In the genomic region with DNA sequence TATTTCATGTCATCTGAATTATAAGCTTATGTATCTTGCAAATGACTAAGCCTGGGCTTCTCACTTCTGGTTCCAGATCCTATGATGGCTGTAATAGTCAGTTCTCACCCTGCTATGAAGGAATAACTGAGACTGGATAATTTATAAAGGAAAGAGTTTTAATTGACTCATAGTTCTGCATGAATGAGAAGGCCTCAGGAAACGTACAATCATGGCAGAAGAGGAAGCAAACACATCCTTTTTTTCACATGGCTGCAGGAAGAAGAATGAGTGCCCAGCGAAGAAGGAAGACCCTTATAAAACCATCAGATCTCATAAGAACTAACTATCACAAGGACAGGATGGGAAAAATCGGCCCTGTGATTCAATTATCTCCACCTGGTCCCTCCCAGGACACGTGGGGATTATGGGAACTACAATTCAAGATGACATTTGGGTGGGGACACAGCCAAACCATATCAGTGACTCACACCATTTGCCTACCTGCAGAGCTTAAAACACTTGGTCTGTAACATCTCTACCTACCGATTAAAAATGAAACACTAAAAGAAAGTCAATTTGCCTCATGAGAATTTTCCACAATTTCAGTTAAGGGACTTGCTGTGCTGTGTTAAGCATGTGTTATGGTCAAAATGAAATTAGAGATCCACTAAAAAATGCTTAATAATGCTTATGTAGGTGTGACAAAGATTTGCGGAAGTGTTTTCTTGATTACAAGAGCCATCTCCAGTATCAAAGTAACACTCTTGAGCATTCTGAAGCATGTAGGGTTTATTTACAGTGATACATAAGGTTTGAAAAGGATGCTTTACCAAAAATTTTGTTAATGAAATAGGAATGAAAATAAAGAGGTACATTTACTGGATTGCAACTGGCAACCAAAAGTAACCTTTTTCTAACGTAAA, we compare ENCODE assay signal across 12 cellular contexts. TPM values are rescaled to one million over a fixed set of nuclear protein-coding genes. Genes with fewer than 3 reads are reported as not detected.
A peak's percentile ranks its signal among the peaks of the same experiment; 100 is the strongest.
DNase-seq lines count a peak whose midpoint lies in the region; ATAC-seq and TF ChIP-seq lines count a peak whose summit lies in the region.
"Had no signal": no experiment of that assay in that cellular context is flagged by ENCODE, and none has a peak within 500 bp of the region (broad histone marks: within the 10 kb centered on the region; RNA-seq: fewer than 3 reads in every experiment).

No MANE protein-coding gene starts in this region.

- no peak overlapping the region for H3K27ac Mint-ChIP-seq in H9
- H3K27ac Mint-ChIP-seq in memory B cell: peak overlapping the region; percentile 63

- H3K27ac ChIP-seq in H9 (ENCODE audit: insufficient read length, low read depth, low read length) (no peak overlapping the region), OCI-LY7 (ENCODE audit: low read depth, low read length, poor library complexity, severe bottlenecking) (no peak overlapping the region), right cardiac atrium (ENCODE audit: low read length) (no peak overlapping the region)

- no peak for TF ChIP-seq CTCF in H9 (conservative IDR thresholded peaks at IDR 0.05)
- TF ChIP-seq CTCF in OCI-LY7 (conservative IDR thresholded peaks at IDR 0.05; ENCODE audit: low read length): no peak
- no peak for TF ChIP-seq CTCF in GM13976 (IDR thresholded peaks at IDR 0.05; ENCODE audit: borderline replicate concordance, control extremely low read depth, extremely low read depth, insufficient read depth, missing control alignments)

- H3K9me3 Mint-ChIP-seq in H9: no peaks in the 10 kb centered on the region
- no peaks in the 10 kb centered on the region for H3K9me3 Mint-ChIP-seq in memory B cell

- no peak overlapping the region for H2BK120ac ChIP-seq in H9 (ENCODE audit: low read depth, low read length, poor library complexity, severe bottlenecking)

- H3K79me1 ChIP-seq in H9 (ENCODE audit: insufficient read depth, low read depth, low read length, poor library complexity, severe bottlenecking): no peaks in the 10 kb centered on the region

- H3K79me2 ChIP-seq in H9 (ENCODE audit: insufficient read depth, low read length) (peaks cover 6% of the 10 kb centered on the region; the same call in 1 of the 2 replicates), OCI-LY7 (ENCODE audit: insufficient read depth, low read depth, low read length) (peaks cover 41% of the 10 kb centered on the region)

- no TSS peak for BruUV-seq in OCI-LY7 (replicated peaks; lab: Mats Ljungman, UMichigan)

- intact Hi-C loops in OCI-LY7 (cut with micrococcal nuclease; ENCODE audit: unreplicated experiment): no loop called here
- intact Hi-C loops in right cardiac atrium (cut with DNase I): loop anchor here in 2 of 4 donors (10.0 kb wide), 1 partner anchor 294 kb away; the partner anchor contains the start of gene TSPYL1 (in 2 of the 2)

- H3K9ac ChIP-seq in H9 (ENCODE audit: extremely low read depth, insufficient read length, low read length): no peak overlapping the region

- no peak overlapping the region for H4K91ac ChIP-seq in H9 (ENCODE audit: insufficient read length, low read depth, low read length)

- H3K14ac ChIP-seq in H9 (ENCODE audit: insufficient read depth, low read length): no peak overlapping the region

- H3K36me3 Mint-ChIP-seq in H9 (ENCODE audit: insufficient read depth in 1 of 3, low read depth in 3 of 3) (peaks cover 0 to 3% (median 0%) of the 10 kb centered on the region in 3 experiments; a peak in 4 of 7 replicates), memory B cell (peaks cover 3% of the 10 kb centered on the region)

- no CpG with 5 or more reads among the region's 7 CpGs for WGBS in H9 (ENCODE audit: extremely low coverage, insufficient read length, low lambda C conversion rate)
- WGBS in right cardiac atrium: 66% methylated on average over 7 of the region's 7 CpGs

- H3K27me3 ChIP-seq in H9 (ENCODE audit: insufficient read depth, low read length): no peaks in the 10 kb centered on the region
- no peaks in the 10 kb centered on the region for H3K27me3 ChIP-seq in right cardiac atrium (ENCODE audit: control insufficient read depth, insufficient read depth)

- H4K20me1 ChIP-seq in H9 (ENCODE audit: control insufficient read depth, insufficient read depth, insufficient read length) (no peaks in the 10 kb centered on the region), OCI-LY7 (ENCODE audit: insufficient read depth, low read length) (peaks cover 16% of the 10 kb centered on the region; the same call in 1 of the 2 replicates)

- H3K56ac ChIP-seq in H9 (ENCODE audit: insufficient read length, low read depth, low read length): no peak overlapping the region

- peaks cover 2% of the 10 kb centered on the region; the same call in 1 of the 2 replicates for H3K4me1 ChIP-seq in H9 (ENCODE audit: insufficient read depth, low read length)
- peaks cover 35% of the 10 kb centered on the region for H3K4me1 ChIP-seq in OCI-LY7 (ENCODE audit: insufficient read depth, low read length, poor library complexity, severe bottlenecking)
- peaks cover 3% of the 10 kb centered on the region for H3K4me1 ChIP-seq in right cardiac atrium (ENCODE audit: control insufficient read depth, insufficient read depth, low read length)

- peaks cover 12 to 16% of the 10 kb centered on the region in 2 experiments for H3K4me1 Mint-ChIP-seq in H9
- peaks cover 19% of the 10 kb centered on the region for H3K4me1 Mint-ChIP-seq in memory B cell

- H2BK5ac ChIP-seq in H9 (ENCODE audit: insufficient read length, low read length): no peak overlapping the region

- no peak for ATAC-seq in memory B cell (ENCODE audit: low read depth)
- ATAC-seq in right cardiac atrium: no peak

- peaks cover 5% of the 10 kb centered on the region for H3K23me2 ChIP-seq in H9 (ENCODE audit: insufficient read length, low read depth, low read length, poor library complexity, severe bottlenecking)

- H3K27me3 Mint-ChIP-seq in H9 (ENCODE audit: low read depth) (peaks cover 10% of the 10 kb centered on the region), memory B cell (peaks cover 1% of the 10 kb centered on the region)

- peak overlapping the region; percentile 99 to 100; a peak in 3 of 5 replicates for H3K4me3 Mint-ChIP-seq in H9
- no peak overlapping the region for H3K4me3 Mint-ChIP-seq in memory B cell

- DNase-seq in H9: no peak
- DNase-seq in OCI-LY7 (ENCODE audit: low spot score): no peak
- no peak for DNase-seq in memory B cell (ENCODE audit: low spot score in 2 of 2)
- no peak for DNase-seq in NCI-H446 treated with DMSO at 0.1 percent for 48 hours (lab: John Stamatoyannopoulos, UW)
- DNase-seq in GM13976 (ENCODE audit: low spot score): no peak
- DNase-seq in right cardiac atrium: no peak
- DNase-seq: NCI-H1436 treated with DMSO at 0.1 percent for 48 hours; stimulated activated CD4-positive, alpha-beta T cell treated with anti-CD3 and anti-CD28 coated beads, Interleukin-4, amount 100 ng/mL, for 1 hour; T1000 had no signal

- no peak overlapping the region for H4K8ac ChIP-seq in H9 (replicated peaks; ENCODE audit: insufficient read length, low read depth, low read length)

- H2AK5ac ChIP-seq in H9 (ENCODE audit: insufficient read length, low read length): no peak overlapping the region

- H3K9me2 ChIP-seq in OCI-LY7 (ENCODE audit: insufficient read depth, low read length): no peaks in the 10 kb centered on the region

- POLR2A ChIA-PET in OCI-LY7 (lab: Charles Lee): interaction anchor here (0.6 to 2.2 kb wide), 10 partner anchors 8 to 314 kb away, joined by 3 to 16 read pairs (median 3); partner anchors contain the start of genes TRAPPC3L and TSPYL1

- CTCF ChIA-PET in OCI-LY7 (lab: Charles Lee; ENCODE audit: unreplicated experiment): interaction anchor here (0.5 to 1.4 kb wide), 2 partner anchors 290 to 301 kb away, joined by 3 to 4 read pairs; partner anchors contain the start of gene TSPYL1

- H3K4me2 ChIP-seq in H9 (ENCODE audit: insufficient read depth, insufficient read length, low read length) (no peak overlapping the region), OCI-LY7 (ENCODE audit: low read length) (peak overlapping the region; percentile 75)

- H3K4me3 ChIP-seq in OCI-LY7 (ENCODE audit: low read depth, low read length, poor library complexity, severe bottlenecking) (no peak overlapping the region), right cardiac atrium (ENCODE audit: low read length) (no peak overlapping the region)

- peaks cover 7% of the 10 kb centered on the region for H3K36me3 ChIP-seq in OCI-LY7 (ENCODE audit: insufficient read depth, low read length)

- H2BK20ac ChIP-seq in H9 (ENCODE audit: low read depth, low read length, poor library complexity, severe bottlenecking): no peak overlapping the region

- no peak overlapping the region for H2AFZ ChIP-seq in H9 (ENCODE audit: low read length)
- peak overlapping the region; percentile 12; the same call in 1 of the 2 replicates for H2AFZ ChIP-seq in OCI-LY7 (ENCODE audit: low read length)

- no peak overlapping the region for H4K5ac ChIP-seq in H9 (ENCODE audit: insufficient read length, low read depth, low read length)

- no peak overlapping the region for H3K4ac ChIP-seq in H9 (ENCODE audit: low read depth, low read length)

- H3K9me3 ChIP-seq in H9 (ENCODE audit: control insufficient read depth, low read depth, low read length): no peaks in the 10 kb centered on the region
- no peaks in the 10 kb centered on the region for H3K9me3 ChIP-seq in OCI-LY7 (ENCODE audit: low read length)
- H3K9me3 ChIP-seq in right cardiac atrium (ENCODE audit: control insufficient read depth, low read length): no peaks in the 10 kb centered on the region

- H2BK15ac ChIP-seq in H9 (ENCODE audit: low read depth, low read length): no peak overlapping the region

- H3T11ph ChIP-seq in H9 (ENCODE audit: low read length): no peak overlapping the region

- in situ Hi-C loops in GM13976 (cut with MboI; ENCODE audit: low sequenced_read_pairs, unreplicated experiment): no loop called here

- no peak overlapping the region for H3K23ac ChIP-seq in H9 (ENCODE audit: insufficient read length, low read depth, low read length)

- H2BK12ac ChIP-seq in H9 (ENCODE audit: insufficient read length, low read depth, low read length): no peak overlapping the region

- no peak overlapping the region for H3K18ac ChIP-seq in H9 (ENCODE audit: insufficient read length, low read depth, low read length)

RNA-seq across cellular contexts. Expression of gene RWDD1, which starts 2.2 kb away (rescaled TPM):
- total RNA-seq in H9 (2021) (38.8 and 42.0 TPM in 2 replicates), OCI-LY7 (2022) (36.5 and 38.2 TPM in 2 replicates), right cardiac atrium (10 to 100 TPM; 57.2 to 68.6 (median 63.2) TPM)
- 23.0 and 33.4 TPM in 2 replicates for total RNA-seq in OCI-LY7 (2014; rRNA removed; shearing (Covaris generic))
- polyA plus RNA-seq in right cardiac atrium: 90.8 TPM

RNA-seq across cellular contexts. Expression of gene CALHM4, which starts 15.6 kb away (rescaled TPM):
- total RNA-seq in H9 (2021) (not detected in 2 replicates), OCI-LY7 (2022) (not detected in 2 replicates), right cardiac atrium (under 1 TPM in 1 of 4 donors, not detected in 3; 0.26 TPM)
- not detected in 2 replicates for total RNA-seq in OCI-LY7 (2014; rRNA removed; shearing (Covaris generic))
- polyA plus RNA-seq in right cardiac atrium: 0.20 TPM
- total RNA-seq: kidney epithelial cell, osteocyte, subcutaneous adipose tissue had no signal

RNA-seq across cellular contexts. Expression of gene TRAPPC3L, which starts 23.6 kb away (rescaled TPM):
- total RNA-seq in H9 (2021) (not detected in 2 replicates), OCI-LY7 (2022) (not detected in 2 replicates), right cardiac atrium (under 1 TPM; 0.20 to 0.32 (median 0.23) TPM)
- not detected in 2 replicates for total RNA-seq in OCI-LY7 (2014; rRNA removed; shearing (Covaris generic))
- polyA plus RNA-seq in right cardiac atrium: 0.18 TPM
- total RNA-seq: kidney epithelial cell, osteocyte had no signal

RNA-seq across cellular contexts. Expression of gene RSPH4A, which starts 47.2 kb away (rescaled TPM):
- total RNA-seq in H9 (2021): 0.31 and 0.33 TPM in 2 replicates
- 0.15 and 0.16 TPM in 2 replicates for total RNA-seq in OCI-LY7 (2014; rRNA removed; shearing (Covaris generic))
- total RNA-seq in OCI-LY7 (2022): not detected in 2 replicates
- under 1 TPM; 0.15 to 0.72 (median 0.20) TPM for total RNA-seq in right cardiac atrium
- polyA plus RNA-seq in right cardiac atrium: 0.20 TPM

RNA-seq across cellular contexts. Expression of gene CALHM5, which starts 57.7 kb away (rescaled TPM):
- total RNA-seq in H9 (2021) (0.02 and 0.09 TPM in 2 replicates), OCI-LY7 (2022) (not detected in 2 replicates), right cardiac atrium (1 to 10 TPM; 2.0 to 2.8 (median 2.4) TPM)
- total RNA-seq in OCI-LY7 (2014; rRNA removed; shearing (Covaris generic)): not detected in 2 replicates
- polyA plus RNA-seq in right cardiac atrium: 1.2 TPM
